In the genomic region with DNA sequence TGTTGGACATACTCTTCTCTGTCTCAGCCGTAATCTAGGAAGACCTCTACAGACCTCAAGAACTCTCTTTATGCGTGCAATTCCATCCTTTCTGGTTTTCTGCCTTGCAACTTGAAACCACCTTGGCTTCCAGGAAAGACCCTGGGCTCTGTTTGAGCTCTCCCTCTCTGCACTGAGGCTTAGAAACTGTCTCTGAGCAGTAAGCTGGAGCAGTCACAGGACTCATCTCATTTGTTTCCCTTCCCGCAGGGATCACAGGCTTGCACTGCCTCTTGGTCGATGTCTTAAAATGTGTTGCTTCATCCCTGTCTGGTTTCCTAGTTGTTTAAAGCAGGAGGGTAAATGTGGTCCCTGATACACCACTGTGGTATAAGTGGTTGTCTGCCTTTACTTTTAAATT, we compare ENCODE assay signal across 18 cellular contexts.
"Had no signal": no experiment of that assay in that cellular context is flagged by ENCODE, and none has a peak within 500 bp of the region (broad histone marks: within the 10 kb centered on the region; RNA-seq: fewer than 3 reads in every experiment).

No MANE protein-coding gene starts in this region.

- H3K27me3 ChIP-seq: adrenal gland, body of pancreas, transverse colon had no signal

- H3K4me3 ChIP-seq: adrenal gland, body of pancreas, prostate gland, smooth muscle cell, transverse colon had no signal

- DNase-seq: activated naive CD4-positive, alpha-beta T cell treated with anti-CD3 and anti-CD28 coated beads, Interleukin-2, amount 50 U/mL, for 16 hours; adrenal gland; body of pancreas; cerebellar nuclear complex; effector CD8-positive, alpha-beta T cell; foreskin melanocyte; head of caudate nucleus; kidney glomerular epithelial cell; right cardiac atrium; stimulated activated CD4-positive, alpha-beta T cell treated with anti-CD3 and anti-CD28 coated beads, Interleukin-4, amount 100 ng/mL, for 4 hours; stimulated activated CD8-positive, alpha-beta memory T cell treated with anti-CD3 and anti-CD28 coated beads, Interleukin-4, amount 100 ng/mL, for 48 hours; stimulated activated naive CD8-positive, alpha-beta T cell treated with anti-CD3 and anti-CD28 coated beads, Interleukin-15, Interleukin-2, amounts not matched to agents 100 U/mL and 50 U/mL, for 24 hours; T-helper 1 cell; T1000; transverse colon had no signal

- ATAC-seq: activated CD4-positive, CD25-positive, alpha-beta regulatory T cell treated with anti-CD3 and anti-CD28 coated beads, Interleukin-2, amount 50 U/mL, for 24 hours; body of pancreas; right cardiac atrium; stimulated activated naive CD8-positive, alpha-beta T cell treated with anti-CD3 and anti-CD28 coated beads, Interleukin-15, Interleukin-2, amounts not matched to agents 100 U/mL and 50 U/mL, for 24 hours had no signal

- H3K27ac ChIP-seq: adrenal gland, body of pancreas, prostate gland, transverse colon had no signal

- H3K9me3 ChIP-seq: adrenal gland, body of pancreas, prostate gland, transverse colon had no signal

- H3K4me1 ChIP-seq: body of pancreas, prostate gland, transverse colon had no signal
